ENCODE assay signal across 12 cellular contexts in genomic region chr2:221429741-221430491, GRCh38.
DNase-seq lines count a peak whose midpoint lies in the region; ATAC-seq and TF ChIP-seq lines count a peak whose summit lies in the region.
"Had no signal": no experiment of that assay in that cellular context is flagged by ENCODE, and none has a peak within 500 bp of the region (broad histone marks: within the 10 kb centered on the region; RNA-seq: fewer than 3 reads in every experiment).

No MANE protein-coding gene starts in this region.

- no peaks in the 10 kb centered on the region for H3K79me2 ChIP-seq in OCI-LY7 (ENCODE audit: insufficient read depth, low read depth, low read length)

- H3K4me1 ChIP-seq in OCI-LY7 (ENCODE audit: insufficient read depth, low read length, poor library complexity, severe bottlenecking): no peaks in the 10 kb centered on the region

- no peaks in the 10 kb centered on the region for H3K9me2 ChIP-seq in OCI-LY7 (ENCODE audit: insufficient read depth, low read length)

- no peak overlapping the region for H3K4me2 ChIP-seq in OCI-LY7 (ENCODE audit: low read length)

- no peak overlapping the region for H3K27ac ChIP-seq in OCI-LY7 (ENCODE audit: low read depth, low read length, poor library complexity, severe bottlenecking)

- BruUV-seq in OCI-LY7 (replicated peaks; lab: Mats Ljungman, UMichigan): no TSS peak

- TF ChIP-seq CTCF in OCI-LY7 (conservative IDR thresholded peaks at IDR 0.05; ENCODE audit: low read length): no peak

- intact Hi-C loops in OCI-LY7 (cut with micrococcal nuclease; ENCODE audit: unreplicated experiment): no loop called here

- no peaks in the 10 kb centered on the region for H3K9me3 ChIP-seq in OCI-LY7 (ENCODE audit: low read length)

- CTCF ChIA-PET in OCI-LY7 (lab: Charles Lee; ENCODE audit: unreplicated experiment): no interaction called here

- ATAC-seq in HG02763 (IDR thresholded peaks at IDR 0.05; ENCODE audit: unreplicated experiment) (no peak), HG03045 (IDR thresholded peaks at IDR 0.05; ENCODE audit: unreplicated experiment) (no peak)

- no peak overlapping the region for H3K4me3 ChIP-seq in OCI-LY7 (ENCODE audit: low read depth, low read length, poor library complexity, severe bottlenecking)

- no peaks in the 10 kb centered on the region for H3K36me3 ChIP-seq in OCI-LY7 (ENCODE audit: insufficient read depth, low read length)

- POLR2A ChIA-PET in OCI-LY7 (lab: Charles Lee): no interaction called here

- no peak overlapping the region for H2AFZ ChIP-seq in OCI-LY7 (ENCODE audit: low read length)

- H4K20me1 ChIP-seq in OCI-LY7 (ENCODE audit: insufficient read depth, low read length): no peaks in the 10 kb centered on the region

- DNase-seq in DMS 273 (lab: John Stamatoyannopoulos, UW; ENCODE audit: unreplicated experiment) (peak; percentile 96), NCI-H1105 (lab: John Stamatoyannopoulos, UW) (peak; percentile 72), amniotic epithelial cell (ENCODE audit: low read depth) (peak; percentile 46), kidney glomerular epithelial cell (lab: John Stamatoyannopoulos, UW) (peak; percentile 19), OCI-LY7 (ENCODE audit: low spot score) (no peak)
- no peak for DNase-seq in activated effector memory CD4-positive, alpha-beta T cell treated with Interleukin-2 at 50 U/mL for 16 hours
- DNase-seq: activated CD8-positive, alpha-beta memory T cell treated with anti-CD3 and anti-CD28 coated beads, Interleukin-2, amount 50 U/mL, for 4 hours; AML-193; H9; stimulated activated naive CD4-positive, alpha-beta T cell treated with Interleukin-2 at 50 U/mL for 16 hours had no signal

Comparison
In these comparisons a context has a peak if more than half of its experiments do, and no peak if none do; other contexts are left out.
1. DNase-seq: peak in DMS 273 (single experiment), NCI-H1105 (single experiment), amniotic epithelial cell (single experiment) and kidney glomerular epithelial cell (single experiment); none in activated effector memory CD4-positive, alpha-beta T cell treated with Interleukin-2 at 50 U/mL for 16 hours (single experiment) and OCI-LY7 (single experiment).